28 cellular contexts compared by ENCODE assay signal in the genomic region with DNA sequence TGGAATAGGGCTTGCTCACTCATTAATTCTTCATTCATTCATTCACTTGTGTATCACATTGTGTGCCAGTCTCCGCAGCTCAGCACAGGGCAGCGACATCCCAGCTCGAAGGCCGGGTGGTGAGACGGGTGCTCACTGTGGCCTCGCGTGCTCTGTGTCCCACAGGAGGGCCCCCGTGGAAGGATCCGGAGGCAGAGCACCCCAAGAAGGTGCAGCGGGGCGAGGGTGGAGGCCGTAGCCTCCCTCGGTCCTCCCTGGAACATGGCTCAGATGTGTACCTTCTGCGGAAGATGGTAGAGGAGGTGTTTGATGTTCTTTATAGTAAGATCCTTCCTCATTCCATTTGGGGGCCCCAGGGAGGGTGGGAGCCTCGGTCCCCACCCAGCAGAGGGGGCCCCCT.
"Had no signal": no experiment of that assay in that cellular context is flagged by ENCODE, and none has a peak within 500 bp of the region (broad histone marks: within the 10 kb centered on the region; RNA-seq: fewer than 3 reads in every experiment).

No MANE protein-coding gene starts in this region.

- H3K27me3 ChIP-seq: adrenal gland, body of pancreas, colonic mucosa, esophagus squamous epithelium had no signal

- H3K4me1 ChIP-seq: body of pancreas, colonic mucosa, esophagus squamous epithelium had no signal

- ATAC-seq: activated CD4-positive, alpha-beta T cell treated with anti-CD3 and anti-CD28 coated beads for 36 hours; activated CD8-positive, alpha-beta memory T cell treated with anti-CD3 and anti-CD28 coated beads, Interleukin-2, amount 10 ng/mL, durations not matched to agents 7 days and 5 days; activated CD8-positive, alpha-beta T cell treated with anti-CD3 and anti-CD28 coated beads, Interleukin-2, amount 10 ng/mL, durations not matched to agents 7 days and 5 days; activated naive CD8-positive, alpha-beta T cell treated with anti-CD3 and anti-CD28 coated beads, Interleukin-2, amount 50 U/mL, for 24 hours; body of pancreas; T-helper 17 cell had no signal

- H3K9me3 ChIP-seq: adrenal gland, body of pancreas, colonic mucosa, esophagus squamous epithelium had no signal

- DNase-seq: activated CD4-positive, alpha-beta memory T cell treated with anti-CD3 and anti-CD28 coated beads for 36 hours; activated CD4-positive, alpha-beta T cell treated with anti-CD3 and anti-CD28 coated beads for 36 hours; activated CD4-positive, alpha-beta T cell treated with anti-CD3 and anti-CD28 coated beads, Interleukin-2, amount 10 ng/mL, durations not matched to agents 24 days and 14 days; activated CD4-positive, CD25-positive, alpha-beta regulatory T cell; activated CD4-positive, CD25-positive, alpha-beta regulatory T cell treated with anti-CD3 and anti-CD28 coated beads, Interleukin-2, amount 50 U/mL, for 72 hours; activated CD8-positive, alpha-beta memory T cell treated with anti-CD3 and anti-CD28 coated beads, Interleukin-2, amount 10 ng/mL, durations not matched to agents 7 days and 5 days; activated CD8-positive, alpha-beta memory T cell treated with anti-CD3 and anti-CD28 coated beads, Interleukin-2, amount 50 U/mL, for 4 hours; activated CD8-positive, alpha-beta T cell treated with anti-CD3 and anti-CD28 coated beads, Interleukin-2, amount 10 ng/mL, durations not matched to agents 7 days and 5 days; activated effector memory CD4-positive, alpha-beta T cell treated with anti-CD3 and anti-CD28 coated beads, Interleukin-2, amount 50 U/mL, for 16 hours; activated naive CD4-positive, alpha-beta T cell treated with anti-CD3 and anti-CD28 coated beads for 36 hours; activated naive CD8-positive, alpha-beta T cell treated with anti-CD3 and anti-CD28 coated beads for 36 hours; activated naive CD8-positive, alpha-beta T cell treated with anti-CD3 and anti-CD28 coated beads, Interleukin-2, amount 50 U/mL, for 24 hours; activated T-cell treated with anti-CD3 and anti-CD28 coated beads, Interleukin-2, amount 50 U/mL, for 1 hour; activated T-cell treated with anti-CD3 and anti-CD28 coated beads, Interleukin-2, amount 50 U/mL, for 48 hours; adrenal gland; amygdala; aorta; body of pancreas; central memory CD4-positive, alpha-beta T cell; cerebellar nuclear complex; colonic mucosa; effector CD8-positive, alpha-beta T cell; esophagus squamous epithelium; foreskin melanocyte; T-helper 1 cell; T-helper 17 cell; T1000 had no signal

- H3K4me3 ChIP-seq: adrenal gland, body of pancreas, colonic mucosa, esophagus squamous epithelium had no signal

- H3K36me3 ChIP-seq: colonic mucosa had no signal

- H3K27ac ChIP-seq: body of pancreas, colonic mucosa, epithelial cell of prostate, esophagus squamous epithelium had no signal
